28 cellular contexts compared by ENCODE assay signal in genomic region chr10:1284076-1284475, GRCh38.
"Had no signal": no experiment of that assay in that cellular context is flagged by ENCODE, and none has a peak within 500 bp of the region (broad histone marks: within the 10 kb centered on the region; RNA-seq: fewer than 3 reads in every experiment).

No MANE protein-coding gene starts in this region.

- H3K4me3 ChIP-seq: heart left ventricle, left ventricle myocardium inferior, lung, pancreas, prostate gland, right lobe of liver, suprapubic skin, thoracic aorta, tibial artery, upper lobe of right lung, uterus had no signal

- H3K4me1 ChIP-seq: heart left ventricle, left ventricle myocardium inferior, pancreas, prostate gland, right lobe of liver, upper lobe of right lung, uterus had no signal

- H3K27ac Mint-ChIP-seq: mesothelial cell of epicardium; naive thymus-derived CD4-positive, alpha-beta T cell; natural killer cell treated with Interleukin-12 subunit alpha and Interleukin-12 subunit beta and Interleukin-15 and Interleukin-18, amount 100 ng/mL, for 72 hours; stimulated activated naive CD8-positive, alpha-beta T cell treated with anti-CD3 and anti-CD28 coated beads, Interleukin-15, Interleukin-2, amounts not matched to agents 100 ng/mL and 50 ng/mL, for 24 hours had no signal

- H3K9me3 Mint-ChIP-seq: immature natural killer cell; mesothelial cell of epicardium; naive thymus-derived CD4-positive, alpha-beta T cell; natural killer cell treated with Interleukin-12 subunit alpha and Interleukin-12 subunit beta and Interleukin-15 and Interleukin-18, amount 100 ng/mL, for 72 hours; neural crest cell; stimulated activated naive CD8-positive, alpha-beta T cell treated with anti-CD3 and anti-CD28 coated beads, Interleukin-15, Interleukin-2, amounts not matched to agents 100 ng/mL and 50 ng/mL, for 24 hours had no signal

- H3K4me3 Mint-ChIP-seq: immature natural killer cell; mesothelial cell of epicardium; naive thymus-derived CD4-positive, alpha-beta T cell; natural killer cell treated with Interleukin-12 subunit alpha and Interleukin-12 subunit beta and Interleukin-15 and Interleukin-18, amount 100 ng/mL, for 72 hours; neural crest cell; stimulated activated naive CD8-positive, alpha-beta T cell treated with anti-CD3 and anti-CD28 coated beads, Interleukin-15, Interleukin-2, amounts not matched to agents 100 ng/mL and 50 ng/mL, for 24 hours had no signal

- H3K27ac ChIP-seq: heart left ventricle, left ventricle myocardium inferior, neutrophil, pancreas, prostate gland, right lobe of liver, suprapubic skin, thoracic aorta, tibial artery, upper lobe of right lung, uterus had no signal

- H3K36me3 ChIP-seq: heart left ventricle, left ventricle myocardium inferior, neutrophil, pancreas, prostate gland, right lobe of liver, suprapubic skin, thoracic aorta, tibial artery, upper lobe of right lung, uterus had no signal

- H3K9me3 ChIP-seq: heart left ventricle, left ventricle myocardium inferior, neutrophil, pancreas, prostate gland, right lobe of liver, suprapubic skin, thoracic aorta, tibial artery, upper lobe of right lung, uterus had no signal

- H3K4me1 Mint-ChIP-seq: immature natural killer cell had no signal

- DNase-seq: heart left ventricle; hypothalamus; immature natural killer cell; left ventricle myocardium inferior; mesendoderm; naive thymus-derived CD4-positive, alpha-beta T cell; occipital lobe; pancreas; posterior cingulate gyrus; right lobe of liver; stimulated activated CD4-positive, alpha-beta T cell treated with anti-CD3 and anti-CD28 coated beads, Interleukin-12 subunit alpha, Interleukin-12 subunit beta, amount 100 ng/mL, for 4 hours; stimulated activated CD4-positive, alpha-beta T cell treated with anti-CD3 and anti-CD28 coated beads, Interleukin-15, amount 100 ng/mL, for 24 hours; stimulated activated CD4-positive, alpha-beta T cell treated with anti-CD3 and anti-CD28 coated beads, Interleukin-2, amount 100 ng/mL, for 24 hours; stimulated activated CD4-positive, alpha-beta T cell treated with anti-CD3 and anti-CD28 coated beads, Interleukin-4, amount 100 ng/mL, for 1 hour; stimulated activated naive CD4-positive, alpha-beta T cell; tibial artery; trophoblast cell; upper lobe of right lung; uterus had no signal

- ATAC-seq: heart left ventricle; naive thymus-derived CD4-positive, alpha-beta T cell; natural killer cell treated with Interleukin-12 subunit alpha and Interleukin-12 subunit beta and Interleukin-15 and Interleukin-18, amount 100 ng/mL, for 72 hours; pancreas; right lobe of liver; upper lobe of right lung had no signal

- H3K36me3 Mint-ChIP-seq: immature natural killer cell; mesothelial cell of epicardium; naive thymus-derived CD4-positive, alpha-beta T cell; natural killer cell treated with Interleukin-12 subunit alpha and Interleukin-12 subunit beta and Interleukin-15 and Interleukin-18, amount 100 ng/mL, for 72 hours had no signal

- H3K27me3 ChIP-seq: pancreas, right lobe of liver, suprapubic skin, tibial artery, upper lobe of right lung, uterus had no signal
